Comparison of ENCODE assay signal across 20 cellular contexts in the genomic region with DNA sequence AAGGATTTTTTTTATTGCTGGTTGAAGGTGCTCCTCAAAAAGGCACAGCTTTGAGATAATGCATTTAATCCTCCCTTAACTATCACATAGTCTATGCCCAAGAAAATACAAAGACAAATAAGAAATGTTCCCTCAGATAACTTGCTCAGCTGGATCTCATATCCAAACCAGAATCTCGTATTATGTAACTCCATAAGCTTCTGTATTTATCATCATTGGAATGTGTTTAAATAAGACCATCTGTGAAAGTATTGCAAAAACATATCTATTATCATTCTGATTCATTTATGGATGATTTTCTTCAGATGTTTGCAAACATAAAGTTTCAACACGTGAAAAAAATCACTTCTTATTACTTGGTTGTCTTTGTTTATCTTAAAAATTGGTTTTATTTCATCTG.
"Had no signal": no experiment of that assay in that cellular context is flagged by ENCODE, and none has a peak within 500 bp of the region (broad histone marks: within the 10 kb centered on the region; RNA-seq: fewer than 3 reads in every experiment).

No MANE protein-coding gene starts in this region.

- H3K4me3 Mint-ChIP-seq: activated CD4-positive, alpha-beta T cell treated with anti-CD3 and anti-CD28 coated beads, Interleukin-2, amount 10 ng/mL, durations not matched to agents 7 days and 5 days; activated naive CD8-positive, alpha-beta T cell treated with anti-CD3 and anti-CD28 coated beads, Interleukin-2, amount 10 ng/mL, durations not matched to agents 7 days and 5 days; naive thymus-derived CD4-positive, alpha-beta T cell; T-cell had no signal

- H3K9me3 Mint-ChIP-seq: activated CD4-positive, alpha-beta T cell treated with anti-CD3 and anti-CD28 coated beads, Interleukin-2, amount 10 ng/mL, durations not matched to agents 7 days and 5 days; activated naive CD8-positive, alpha-beta T cell treated with anti-CD3 and anti-CD28 coated beads, Interleukin-2, amount 10 ng/mL, durations not matched to agents 7 days and 5 days; naive thymus-derived CD4-positive, alpha-beta T cell; T-cell had no signal

- DNase-seq: activated CD4-positive, alpha-beta T cell treated with anti-CD3 and anti-CD28 coated beads, Interleukin-2, amount 10 ng/mL, durations not matched to agents 7 days and 5 days; activated CD8-positive, alpha-beta memory T cell treated with anti-CD3 and anti-CD28 coated beads for 24 hours; activated naive CD4-positive, alpha-beta T cell; activated naive CD8-positive, alpha-beta T cell treated with anti-CD3 and anti-CD28 coated beads, Interleukin-2, amount 10 ng/mL, durations not matched to agents 7 days and 5 days; activated T-cell treated with anti-CD3 and anti-CD28 coated beads for 4 hours; aorta; cerebellar nuclear complex; heart right ventricle; islet precursor cell; left lung; mammary epithelial cell; mucosa of descending colon; naive thymus-derived CD4-positive, alpha-beta T cell; pancreas; sigmoid colon; stimulated activated CD4-positive, alpha-beta T cell treated with anti-CD3 and anti-CD28 coated beads, Interleukin-1b, Interleukin-23, amount 100 ng/mL, for 48 hours; T-cell; T-helper 9 cell had no signal

- H3K36me3 ChIP-seq: esophagus muscularis mucosa, gastroesophageal sphincter, heart right ventricle, left lung, pancreas, sigmoid colon had no signal

- H3K4me3 ChIP-seq: esophagus muscularis mucosa, gastroesophageal sphincter, heart right ventricle, left lung, mucosa of descending colon, pancreas, sigmoid colon had no signal

- H3K36me3 Mint-ChIP-seq: activated naive CD8-positive, alpha-beta T cell treated with anti-CD3 and anti-CD28 coated beads, Interleukin-2, amount 10 ng/mL, durations not matched to agents 7 days and 5 days; naive thymus-derived CD4-positive, alpha-beta T cell; T-cell had no signal

- H3K27me3 ChIP-seq: esophagus muscularis mucosa, gastroesophageal sphincter, left lung, pancreas, sigmoid colon had no signal

- H3K27ac ChIP-seq: esophagus muscularis mucosa, gastroesophageal sphincter, heart right ventricle, left lung, pancreas, sigmoid colon had no signal

- H3K27ac Mint-ChIP-seq: activated CD4-positive, alpha-beta T cell treated with anti-CD3 and anti-CD28 coated beads, Interleukin-2, amount 10 ng/mL, durations not matched to agents 7 days and 5 days; activated naive CD8-positive, alpha-beta T cell treated with anti-CD3 and anti-CD28 coated beads, Interleukin-2, amount 10 ng/mL, durations not matched to agents 7 days and 5 days; naive thymus-derived CD4-positive, alpha-beta T cell; T-cell had no signal

- ATAC-seq: gastroesophageal sphincter; heart right ventricle; left lung; mucosa of descending colon; naive thymus-derived CD4-positive, alpha-beta T cell; pancreas; T-cell had no signal

- H3K4me1 ChIP-seq: esophagus muscularis mucosa, gastroesophageal sphincter, heart right ventricle, left lung, pancreas, sigmoid colon had no signal

- H3K9me3 ChIP-seq: esophagus muscularis mucosa, gastroesophageal sphincter, heart right ventricle, left lung, mucosa of descending colon, pancreas, sigmoid colon had no signal
